8 cellular contexts compared by ENCODE assay signal in the genomic region with DNA sequence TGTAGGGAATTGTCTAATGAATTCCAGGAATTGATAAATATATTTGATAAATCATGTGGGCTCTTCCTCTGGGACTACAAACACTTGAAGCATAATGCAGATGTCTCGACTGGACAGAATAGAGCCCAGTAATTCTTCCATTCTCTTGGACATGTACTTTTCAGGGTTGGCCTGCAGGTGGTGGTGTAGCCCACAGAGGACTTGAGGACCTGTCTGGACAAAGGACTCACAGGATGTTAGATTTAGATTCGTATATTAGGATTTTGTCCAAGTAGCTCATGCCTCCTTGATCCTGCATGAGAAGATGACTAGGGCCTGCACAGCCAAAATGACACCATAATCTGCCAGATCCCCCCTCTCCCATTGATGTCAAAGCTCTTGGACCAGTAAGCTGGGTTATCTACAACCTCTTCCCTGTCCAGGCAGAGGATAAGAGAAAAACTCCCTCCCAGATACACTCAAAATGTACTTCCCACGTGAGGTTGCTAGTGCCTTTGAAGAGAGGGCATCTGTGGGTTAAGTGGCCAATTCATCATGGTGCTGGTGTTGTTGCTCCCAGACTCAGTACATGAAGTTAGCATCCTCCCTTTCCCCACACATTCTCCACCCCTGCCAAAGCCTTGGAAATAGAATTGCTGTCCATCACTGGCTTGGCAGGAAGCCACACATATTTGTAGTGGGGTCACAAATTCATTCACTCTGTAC.
DNase-seq lines count a peak whose midpoint lies in the region; ATAC-seq and TF ChIP-seq lines count a peak whose summit lies in the region.

No MANE protein-coding gene starts in this region.

- ATAC-seq in HG02610 (IDR thresholded peaks at IDR 0.05; ENCODE audit: unreplicated experiment): peak; percentile 80

- no peaks in the 10 kb centered on the region for H3K27me3 ChIP-seq in endodermal cell (ENCODE audit: control insufficient read depth, insufficient read depth, low read length, poor library complexity, severe bottlenecking)

- TF ChIP-seq CTCF in endodermal cell (conservative IDR thresholded peaks at IDR 0.05) (peak; percentile 84), mesothelial cell of epicardium (IDR thresholded peaks at IDR 0.05; ENCODE audit: unreplicated experiment) (peak; percentile 36)

- H3K36me3 Mint-ChIP-seq in endodermal cell (ENCODE audit: low read depth) (no peaks in the 10 kb centered on the region), mesothelial cell of epicardium (no peaks in the 10 kb centered on the region)

- peak; percentile 18 for DNase-seq in NCI-H2171 treated with DMSO at 0.1 percent for 48 hours (lab: John Stamatoyannopoulos, UW)
- no peak for DNase-seq in NCI-H2171 (lab: John Stamatoyannopoulos, UW)
- DNase-seq in NCI-H2227 treated with DMSO at 0.1 percent for 48 hours (lab: John Stamatoyannopoulos, UW): peak; percentile 42
- DNase-seq in activated CD4-positive, alpha-beta T cell treated with anti-CD3 and anti-CD28 coated beads, Interleukin-2, amount 50 U/mL, for 24 hours (ENCODE audit: low read depth in 1 of 2, low spot score in 1 of 2): peak; percentile 2 to 7
- peak; percentile 83 for DNase-seq in endodermal cell
- peak; percentile 25 to 67 for DNase-seq in mesothelial cell of epicardium (ENCODE audit: low spot score in 2 of 2, unreplicated experiment in 2 of 2)
- peak; percentile 44 for DNase-seq in stromal cell of bone marrow (ENCODE audit: low read depth)

- no peak overlapping the region for H3K27ac ChIP-seq in endodermal cell (ENCODE audit: low read depth, low read length)

- H3K4me3 ChIP-seq in endodermal cell (ENCODE audit: low read length): no peak overlapping the region

- H3K27ac Mint-ChIP-seq in endodermal cell: no peak overlapping the region
- H3K27ac Mint-ChIP-seq in mesothelial cell of epicardium: peak overlapping the region; percentile 21

- 55 to 61% methylated on average over 2 to 3 of the region's 3 CpGs for WGBS in endodermal cell (ENCODE audit: insufficient coverage in 1 of 2, insufficient read length in 1 of 2), 2 experiments

- H3K4me1 Mint-ChIP-seq in endodermal cell: no peaks in the 10 kb centered on the region
- peaks cover 38% of the 10 kb centered on the region for H3K4me1 Mint-ChIP-seq in mesothelial cell of epicardium

- H3K27me3 Mint-ChIP-seq in endodermal cell (ENCODE audit: insufficient read depth): no peaks in the 10 kb centered on the region
- peaks cover 30% of the 10 kb centered on the region for H3K27me3 Mint-ChIP-seq in mesothelial cell of epicardium (ENCODE audit: low read depth)

- H3K4me3 Mint-ChIP-seq in endodermal cell (no peak overlapping the region), mesothelial cell of epicardium (no peak overlapping the region)

- no peaks in the 10 kb centered on the region for H3K36me3 ChIP-seq in endodermal cell (ENCODE audit: control insufficient read depth, insufficient read depth, low read length)

- H3K9me3 ChIP-seq in endodermal cell (ENCODE audit: control insufficient read depth, low read length): no peaks in the 10 kb centered on the region

- H3K4me1 ChIP-seq in endodermal cell (ENCODE audit: control insufficient read depth, insufficient read depth, low read length): no peaks in the 10 kb centered on the region

- H3K9me3 Mint-ChIP-seq in endodermal cell (no peaks in the 10 kb centered on the region), mesothelial cell of epicardium (no peaks in the 10 kb centered on the region)

- no peak overlapping the region for H3K9ac ChIP-seq in endodermal cell (ENCODE audit: extremely low read depth, low read length, poor library complexity, severe bottlenecking)
